13 cellular contexts compared by ENCODE assay signal in the genomic region with DNA sequence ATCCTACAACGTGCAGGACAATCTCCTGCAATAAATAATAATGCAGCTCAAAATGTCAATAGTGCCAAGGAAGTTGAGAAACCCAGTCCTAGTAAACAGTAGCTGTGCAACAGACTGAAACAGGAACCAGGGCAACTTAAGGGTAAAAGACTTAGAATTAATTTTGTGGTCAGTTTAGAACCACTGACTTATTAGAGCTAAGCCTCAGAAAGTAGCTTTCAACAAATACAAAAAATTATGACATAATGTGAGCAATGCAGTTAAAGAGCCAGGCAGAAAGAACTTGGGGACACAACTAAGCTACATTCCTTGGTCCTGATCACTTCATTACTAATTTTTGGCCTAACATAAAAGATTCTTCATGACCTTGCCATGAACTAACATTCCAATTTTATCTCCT.
A peak's percentile ranks its signal among the peaks of the same experiment; 100 is the strongest.
DNase-seq lines count a peak whose midpoint lies in the region; ATAC-seq and TF ChIP-seq lines count a peak whose summit lies in the region.
"Had no signal": no experiment of that assay in that cellular context is flagged by ENCODE, and none has a peak within 500 bp of the region (broad histone marks: within the 10 kb centered on the region; RNA-seq: fewer than 3 reads in every experiment).

No MANE protein-coding gene starts in this region.

- POLR2A ChIA-PET in PC-3 (lab: Charles Lee; ENCODE audit: unreplicated experiment) = no interaction called here

- ATAC-seq in GM19324 (IDR thresholded peaks at IDR 0.05; ENCODE audit: low FRiP score, unreplicated experiment) = peak; percentile 80
- ATAC-seq in HG02798 (IDR thresholded peaks at IDR 0.05; ENCODE audit: poor library complexity, unreplicated experiment) = peak; percentile 86
- no peak; the same call in 1 of the 2 replicates for ATAC-seq in PC-3

- no peak overlapping the region for H3K4me3 Mint-ChIP-seq in activated T-cell treated with anti-CD3 and anti-CD28 coated beads, Interleukin-2, amount 50 U/mL, for 24 hours
- no peak overlapping the region for H3K4me3 Mint-ChIP-seq in neural progenitor cell
- H3K4me3 Mint-ChIP-seq: nephron had no signal

- BruUV-seq in PC-3 (replicated peaks; lab: Mats Ljungman, UMichigan) = no TSS peak

- H3K27ac ChIP-seq in Karpas-422 (ENCODE audit: low read length) (no peak overlapping the region), neural progenitor cell (no peak overlapping the region), PC-3 (ENCODE audit: low read length) (no peak overlapping the region)
- H3K27ac ChIP-seq: cardiac muscle cell had no signal

- no peaks in the 10 kb centered on the region for H4K20me1 ChIP-seq in Karpas-422 (ENCODE audit: insufficient read depth, low read depth, low read length)
- H4K20me1 ChIP-seq in neural progenitor cell (ENCODE audit: low read depth) = no peaks in the 10 kb centered on the region
- no peaks in the 10 kb centered on the region for H4K20me1 ChIP-seq in PC-3 (ENCODE audit: low read length)

- H3K36me3 ChIP-seq in Karpas-422 (ENCODE audit: insufficient read depth, low read length) (no peaks in the 10 kb centered on the region), neural progenitor cell (no peaks in the 10 kb centered on the region), PC-3 (ENCODE audit: low read depth, low read length) (no peaks in the 10 kb centered on the region)
- H3K36me3 ChIP-seq: cardiac muscle cell had no signal

- no peaks in the 10 kb centered on the region for H3K79me2 ChIP-seq in Karpas-422 (ENCODE audit: low read length)
- no peaks in the 10 kb centered on the region for H3K79me2 ChIP-seq in neural progenitor cell (ENCODE audit: low read depth)
- H3K79me2 ChIP-seq in PC-3 (ENCODE audit: low read length) = no peaks in the 10 kb centered on the region

- no peaks in the 10 kb centered on the region for H3K36me3 Mint-ChIP-seq in activated T-cell treated with anti-CD3 and anti-CD28 coated beads, Interleukin-2, amount 50 U/mL, for 24 hours (ENCODE audit: low read depth)
- no peaks in the 10 kb centered on the region for H3K36me3 Mint-ChIP-seq in neural progenitor cell

- intact Hi-C loops in PC-3 (cut with micrococcal nuclease) = no loop called here

- no peaks in the 10 kb centered on the region for H3F3A ChIP-seq in neural progenitor cell (ENCODE audit: low read depth)
- H3F3A ChIP-seq in PC-3 (ENCODE audit: low read length, unreplicated experiment) = no peaks in the 10 kb centered on the region

- no peak overlapping the region for H2AFZ ChIP-seq in Karpas-422 (ENCODE audit: low read length)
- no peak overlapping the region for H2AFZ ChIP-seq in neural progenitor cell (replicated peaks)
- H2AFZ ChIP-seq in PC-3 (ENCODE audit: low read length) = no peak overlapping the region

- H3K27me3 ChIP-seq in Karpas-422 (ENCODE audit: low read length) = no peaks in the 10 kb centered on the region
- no peaks in the 10 kb centered on the region for H3K27me3 ChIP-seq in neural progenitor cell
- H3K27me3 ChIP-seq in PC-3 (ENCODE audit: low read length) = no peaks in the 10 kb centered on the region
- H3K27me3 ChIP-seq: cardiac muscle cell had no signal

- H3K9me2 ChIP-seq in Karpas-422 (replicated peaks; ENCODE audit: insufficient read depth, low read length) = no peaks in the 10 kb centered on the region
- H3K9me2 ChIP-seq in PC-3 (replicated peaks; ENCODE audit: low read length) = no peaks in the 10 kb centered on the region

- TF ChIP-seq CTCF in neural progenitor cell (IDR thresholded peaks at IDR 0.05) (no peak), PC-3 (conservative IDR thresholded peaks at IDR 0.05; ENCODE audit: low read depth, low read length) (no peak)

- no peaks in the 10 kb centered on the region for H3K9me3 ChIP-seq in Karpas-422 (ENCODE audit: low read length)
- H3K9me3 ChIP-seq in neural progenitor cell (ENCODE audit: low read depth) = no peaks in the 10 kb centered on the region
- no peaks in the 10 kb centered on the region for H3K9me3 ChIP-seq in PC-3 (ENCODE audit: low read length)

- no peaks in the 10 kb centered on the region for H3K9me3 Mint-ChIP-seq in activated T-cell treated with anti-CD3 and anti-CD28 coated beads, Interleukin-2, amount 50 U/mL, for 24 hours
- peaks cover 2% of the 10 kb centered on the region for H3K9me3 Mint-ChIP-seq in neural progenitor cell

- DNase-seq in Karpas-422 (peak; percentile 39), renal cortical epithelial cell (ENCODE audit: low read depth) (peak; percentile 91), neural progenitor cell (ENCODE audit: low spot score) (no peak), C1 segment of cervical spinal cord (lab: John Stamatoyannopoulos, UW) (no peak), PC-3 (no peak)
- no peak for DNase-seq in activated T-cell treated with anti-CD3 and anti-CD28 coated beads, Interleukin-2, amount 50 U/mL, for 24 hours
- DNase-seq: head of caudate nucleus; stimulated activated CD4-positive, alpha-beta T cell treated with anti-CD3 and anti-CD28 coated beads, Interleukin-2, amount 100 ng/mL, for 48 hours; trophoblast cell had no signal

- H3K27me3 Mint-ChIP-seq in activated T-cell treated with anti-CD3 and anti-CD28 coated beads, Interleukin-2, amount 50 U/mL, for 24 hours = no peaks in the 10 kb centered on the region
- peaks cover 3% of the 10 kb centered on the region for H3K27me3 Mint-ChIP-seq in neural progenitor cell (ENCODE audit: insufficient read depth, low read depth)

- H3K9ac ChIP-seq in Karpas-422 (ENCODE audit: low read length) = no peak overlapping the region
- H3K9ac ChIP-seq in neural progenitor cell = no peak overlapping the region
- H3K9ac ChIP-seq in PC-3 (ENCODE audit: low read length) = no peak overlapping the region

- H3K4me3 ChIP-seq in Karpas-422 (ENCODE audit: low read length) = no peak overlapping the region
- H3K4me3 ChIP-seq in neural progenitor cell = no peak overlapping the region
- H3K4me3 ChIP-seq in PC-3 (ENCODE audit: low read length) = no peak overlapping the region
- H3K4me3 ChIP-seq: cardiac muscle cell had no signal

- no peak overlapping the region for H3K27ac Mint-ChIP-seq in activated T-cell treated with anti-CD3 and anti-CD28 coated beads, Interleukin-2, amount 50 U/mL, for 24 hours
- no peak overlapping the region for H3K27ac Mint-ChIP-seq in neural progenitor cell
- H3K27ac Mint-ChIP-seq: nephron had no signal

- no peaks in the 10 kb centered on the region for H3K4me1 Mint-ChIP-seq in activated T-cell treated with anti-CD3 and anti-CD28 coated beads, Interleukin-2, amount 50 U/mL, for 24 hours (ENCODE audit: low read depth)
- no peaks in the 10 kb centered on the region for H3K4me1 Mint-ChIP-seq in neural progenitor cell
- H3K4me1 Mint-ChIP-seq: nephron had no signal

- CTCF ChIA-PET in PC-3 (lab: Charles Lee) = no interaction called here

- H3K4me2 ChIP-seq in Karpas-422 (ENCODE audit: low read depth, low read length, poor library complexity, severe bottlenecking) (no peak overlapping the region), neural progenitor cell (no peak overlapping the region), PC-3 (ENCODE audit: low read length) (no peak overlapping the region)

- H3K4me1 ChIP-seq in Karpas-422 (ENCODE audit: low read length) (no peaks in the 10 kb centered on the region), neural progenitor cell (peaks cover 6% of the 10 kb centered on the region), PC-3 (ENCODE audit: insufficient read depth, low read length) (0 out of 2 replicates have a peak, but pooled peaks cover under 1% of the 10 kb centered on the region)

Comparison
In these comparisons a context has a peak if more than half of its experiments do, and no peak if none do; other contexts are left out.
1. DNase-seq: peak in Karpas-422 (single experiment) and renal cortical epithelial cell (single experiment); none in activated T-cell treated with anti-CD3 and anti-CD28 coated beads, Interleukin-2, amount 50 U/mL, for 24 hours (single experiment), neural progenitor cell (single experiment), C1 segment of cervical spinal cord (0 of 14) and PC-3 (single experiment).